10 cellular contexts compared by ENCODE assay signal in genomic region chr10:74011762-74012161, GRCh38. TPM values are rescaled to one million over a fixed set of nuclear protein-coding genes. Genes with fewer than 3 reads are reported as not detected.
A peak's percentile ranks its signal among the peaks of the same experiment; 100 is the strongest.
DNase-seq lines count a peak whose midpoint lies in the region; ATAC-seq and TF ChIP-seq lines count a peak whose summit lies in the region.
"Had no signal": no experiment of that assay in that cellular context is flagged by ENCODE, and none has a peak within 500 bp of the region (broad histone marks: within the 10 kb centered on the region; RNA-seq: fewer than 3 reads in every experiment).

No MANE protein-coding gene starts in this region.

- peak; percentile 33 for ATAC-seq in PC-3
- ATAC-seq in psoas muscle: peak in 3 of 4 donors; percentile 47 to 69 (median 61)
- ATAC-seq in GM19351 (IDR thresholded peaks at IDR 0.05; ENCODE audit: unreplicated experiment): no peak
- ATAC-seq: foreskin keratinocyte had no signal

- H2AFZ ChIP-seq in PC-3 (ENCODE audit: low read length): no peak overlapping the region
- no peak overlapping the region for H2AFZ ChIP-seq in fibroblast of lung (ENCODE audit: low read length)

- BruUV-seq in PC-3 (replicated peaks; lab: Mats Ljungman, UMichigan): no TSS peak

- H3F3A ChIP-seq in PC-3 (ENCODE audit: low read length, unreplicated experiment): peaks cover 17% of the 10 kb centered on the region

- H4K20me1 ChIP-seq in PC-3 (ENCODE audit: low read length): peaks cover 72% of the 10 kb centered on the region
- peaks cover 4% of the 10 kb centered on the region for H4K20me1 ChIP-seq in fibroblast of lung (ENCODE audit: control insufficient read depth, extremely low read depth, insufficient read depth, low read length)

- peak overlapping the region; percentile 48 for H3K4me2 ChIP-seq in PC-3 (ENCODE audit: low read length)
- H3K4me2 ChIP-seq in fibroblast of lung (ENCODE audit: extremely low read depth, insufficient read depth, low read length): peak overlapping the region; percentile 90

- TF ChIP-seq CTCF in PC-3 (conservative IDR thresholded peaks at IDR 0.05; ENCODE audit: low read depth, low read length): no peak; the same call in 1 of the 2 replicates
- TF ChIP-seq CTCF in fibroblast of lung (conservative IDR thresholded peaks at IDR 0.05 in 1 of 2, IDR thresholded peaks at IDR 0.05 in 1 of 2; ENCODE audit: low read depth in 1 of 2, low read length in 2 of 2): no peak
- no peak for TF ChIP-seq CTCF in psoas muscle (IDR thresholded peaks at IDR 0.05)

- no peaks in the 10 kb centered on the region for H3K9me2 ChIP-seq in PC-3 (replicated peaks; ENCODE audit: low read length)

- H3K4me3 ChIP-seq in PC-3 (ENCODE audit: low read length) (peak overlapping the region; percentile 1; the same call in 1 of the 2 replicates), fibroblast of lung (replicated peaks in 1 of 4; ENCODE audit: control extremely low read depth in 1 of 4, insufficient read depth in 1 of 4, low read depth in 3 of 4, low read length in 4 of 4) (peak overlapping the region in 2 of 4 experiments; percentile 20 to 27), psoas muscle (no peak overlapping the region)
- H3K4me3 ChIP-seq in effector memory CD4-positive, alpha-beta T cell (ENCODE audit: insufficient read depth, low read depth, low read length, poor library complexity, severe bottlenecking): no peak overlapping the region

- H3K36me3 ChIP-seq in PC-3 (ENCODE audit: low read depth, low read length): peaks cover 45% of the 10 kb centered on the region
- H3K36me3 ChIP-seq in fibroblast of lung (ENCODE audit: control insufficient read depth, insufficient read depth, low read length): peaks cover 7% of the 10 kb centered on the region
- peaks cover 0 to 7% of the 10 kb centered on the region in 2 donors for H3K36me3 ChIP-seq in psoas muscle (ENCODE audit: insufficient read depth in 1 of 2, low read depth in 1 of 2)
- no peaks in the 10 kb centered on the region for H3K36me3 ChIP-seq in effector memory CD4-positive, alpha-beta T cell (ENCODE audit: control insufficient read depth, insufficient read depth, low read length)

- H3K9ac ChIP-seq in PC-3 (ENCODE audit: low read length) (peak overlapping the region; percentile 0; the same call in 1 of the 2 replicates), fibroblast of lung (ENCODE audit: insufficient read depth, low read length) (no peak overlapping the region)

- peaks cover 100% of the 10 kb centered on the region for H3K79me2 ChIP-seq in PC-3 (ENCODE audit: low read length)
- H3K79me2 ChIP-seq in fibroblast of lung (ENCODE audit: control insufficient read depth, insufficient read depth, low read length): peaks cover 96% of the 10 kb centered on the region

- H3K9me3 ChIP-seq in PC-3 (ENCODE audit: low read length) (no peaks in the 10 kb centered on the region), fibroblast of lung (ENCODE audit: control insufficient read depth, insufficient read depth, low read depth, low read length) (no peaks in the 10 kb centered on the region), psoas muscle (no peaks in the 10 kb centered on the region)
- no peaks in the 10 kb centered on the region for H3K9me3 ChIP-seq in effector memory CD4-positive, alpha-beta T cell (ENCODE audit: control insufficient read depth, low read length)

- H3K4me1 ChIP-seq in PC-3 (ENCODE audit: insufficient read depth, low read length): peaks cover 51% of the 10 kb centered on the region
- peaks cover 39% of the 10 kb centered on the region for H3K4me1 ChIP-seq in fibroblast of lung (ENCODE audit: control insufficient read depth, extremely low read depth, insufficient read depth, low read length)
- H3K4me1 ChIP-seq in psoas muscle: peaks cover 62% of the 10 kb centered on the region
- H3K4me1 ChIP-seq in effector memory CD4-positive, alpha-beta T cell (ENCODE audit: control insufficient read depth, insufficient read depth, low read length, poor library complexity, severe bottlenecking): peaks cover 17% of the 10 kb centered on the region

- CTCF ChIA-PET in PC-3 (lab: Charles Lee): interaction anchor here (0.8 to 2.2 kb wide), 9 partner anchors 12 to 125 kb away, joined by 3 to 13 read pairs (median 4); no protein-coding TSS in a partner anchor

- POLR2A ChIA-PET in PC-3 (lab: Charles Lee; ENCODE audit: unreplicated experiment): interaction anchor here (0.5 to 1.8 kb wide), 7 partner anchors 10 to 239 kb away, joined by 3 to 23 read pairs (median 4); partner anchors contain the start of gene VCL

- H3K27me3 ChIP-seq in PC-3 (ENCODE audit: low read length): no peaks in the 10 kb centered on the region
- no peaks in the 10 kb centered on the region for H3K27me3 ChIP-seq in fibroblast of lung (ENCODE audit: control insufficient read depth, insufficient read depth, low read length)
- no peaks in the 10 kb centered on the region for H3K27me3 ChIP-seq in psoas muscle (ENCODE audit: insufficient read depth in 3 of 3, low read length in 2 of 3)
- H3K27me3 ChIP-seq in effector memory CD4-positive, alpha-beta T cell (replicated peaks; ENCODE audit: control insufficient read depth, insufficient read depth, low read length, poor library complexity, severe bottlenecking): no peaks in the 10 kb centered on the region
- H3K27me3 ChIP-seq: foreskin keratinocyte had no signal

- peak; percentile 92 for DNase-seq in EH (ENCODE audit: low read depth)
- DNase-seq in PC-3: peak; percentile 99
- DNase-seq in fibroblast of lung (ENCODE audit: low read depth in 2 of 2): peak; percentile 94
- no peak for DNase-seq in psoas muscle
- DNase-seq in cerebellum (ENCODE audit: low spot score): no peak
- DNase-seq in stimulated activated CD4-positive, alpha-beta T cell treated with anti-CD3 and anti-CD28 coated beads, Interleukin-15, amount 100 ng/mL, for 24 hours: no peak
- no peak for DNase-seq in effector memory CD4-positive, alpha-beta T cell
- DNase-seq: activated CD4-positive, alpha-beta T cell treated with anti-CD3 and anti-CD28 coated beads, Interleukin-2, amount 50 U/mL, for 1 hour had no signal

- H3K27ac ChIP-seq in PC-3 (ENCODE audit: low read length): peak overlapping the region; percentile 41
- peak overlapping the region; percentile 9 for H3K27ac ChIP-seq in fibroblast of lung (ENCODE audit: insufficient read depth, low read length)
- H3K27ac ChIP-seq in psoas muscle: peak overlapping the region; percentile 56
- no peak overlapping the region for H3K27ac ChIP-seq in effector memory CD4-positive, alpha-beta T cell (ENCODE audit: insufficient read depth, low read length, poor library complexity, severe bottlenecking)
- H3K27ac ChIP-seq: foreskin keratinocyte had no signal

- WGBS in psoas muscle, 3 donors: 21 to 43% (median 39%) methylated on average over 1 of the region's 1 CpG

- intact Hi-C loops in PC-3 (cut with micrococcal nuclease) (loop anchor here (1.0 kb wide), 1 partner anchor 10 kb away; no protein-coding TSS in a partner anchor), psoas muscle (cut with DNase I) (loop anchor here in 1 of 2 donors (5.0 kb wide), 1 partner anchor 46 kb away; no protein-coding TSS in a partner anchor)

RNA-seq across cellular contexts. Expression of gene VCL, which starts 13.8 kb away (rescaled TPM):
- 382 and 445 TPM in 2 replicates for total RNA-seq in PC-3 (2014; rRNA removed)
- total RNA-seq in fibroblast of lung: 129 and 161 TPM in 2 replicates
- 255 and 316 TPM in 2 replicates for polyA plus RNA-seq in fibroblast of lung
- polyA plus RNA-seq in fibroblast of lung (2012): 209 and 287 TPM in 2 replicates
- polyA minus RNA-seq in fibroblast of lung (ENCODE audit: low replicate concordance): 231 and 233 TPM in 2 replicates
- 100 to 1,000 TPM in 3 of 4 donors, 10 to 100 TPM in 1; 89.1 to 426 (median 179) TPM for total RNA-seq in psoas muscle
- polyA plus RNA-seq in psoas muscle: 10 to 100 TPM; 54.5 to 93.2 (median 91.4) TPM
- total RNA-seq in cerebellum: 23.0 TPM

Comparison
In these comparisons a context has a peak if more than half of its experiments do, and no peak if none do; other contexts are left out.
1. DNase-seq: peak in EH (single experiment), PC-3 (single experiment) and fibroblast of lung (2 of 2); none in psoas muscle (0 of 2), cerebellum (single experiment), stimulated activated CD4-positive, alpha-beta T cell treated with anti-CD3 and anti-CD28 coated beads, Interleukin-15, amount 100 ng/mL, for 24 hours (single experiment) and effector memory CD4-positive, alpha-beta T cell (0 of 3).